ENCODE assay signal across 8 cellular contexts in genomic region chr10:47165711-47166404, GRCh38.
DNase-seq lines count a peak whose midpoint lies in the region; ATAC-seq, FAIRE-seq and TF ChIP-seq lines count a peak whose summit lies in the region.

No MANE protein-coding gene starts in this region.

- no peaks in the 10 kb centered on the region for H4K20me1 ChIP-seq in BLaER1
- no peaks in the 10 kb centered on the region for H4K20me1 ChIP-seq in K562 (replicated peaks; ENCODE audit: control insufficient read depth, insufficient read depth, low read length)
- H4K20me1 ChIP-seq in keratinocyte (ENCODE audit: control insufficient read depth, extremely low read depth, insufficient read depth, low read length): no peaks in the 10 kb centered on the region

- no peaks in the 10 kb centered on the region for H3K9me1 ChIP-seq in K562 (ENCODE audit: control insufficient read depth, insufficient read depth, low read length)
- H3K9me1 ChIP-seq in keratinocyte (ENCODE audit: control insufficient read depth, extremely low read depth, insufficient read depth, low read length): no peaks in the 10 kb centered on the region

- TF ChIP-seq CTCF in K562 (IDR thresholded peaks at IDR 0.05 in 2 of 3, conservative IDR thresholded peaks at IDR 0.05 in 1 of 3; ENCODE audit: insufficient read depth in 2 of 3, low read depth in 1 of 3, low read length in 3 of 3): no peak
- no peak for TF ChIP-seq CTCF in keratinocyte (optimal IDR thresholded peaks at IDR 0.05 in 1 of 3, IDR thresholded peaks at IDR 0.05 in 1 of 3, conservative IDR thresholded peaks at IDR 0.05 in 1 of 3; ENCODE audit: extremely low read depth in 1 of 3, insufficient read depth in 2 of 3, low read length in 3 of 3)
- TF ChIP-seq CTCF in D721Med (IDR thresholded peaks at IDR 0.05; ENCODE audit: insufficient read depth, missing control alignments): no peak

- no peak for FAIRE-seq in K562 (lab: Jason Lieb, UNC)
- no peak for FAIRE-seq in keratinocyte (lab: Jason Lieb, UNC)
- FAIRE-seq in D721Med (lab: Jason Lieb, UNC): no peak

- no peaks in the 10 kb centered on the region for H3K36me3 ChIP-seq in BLaER1
- H3K36me3 ChIP-seq in K562 (ENCODE audit: control insufficient read depth, insufficient read depth, low read length): no peaks in the 10 kb centered on the region
- H3K36me3 ChIP-seq in keratinocyte (ENCODE audit: control insufficient read depth in 2 of 2, extremely low read depth in 1 of 2, insufficient read depth in 2 of 2, low read length in 2 of 2): no peaks in the 10 kb centered on the region

- peak; percentile 74 for ATAC-seq in T-helper 17 cell
- ATAC-seq in K562: peak; percentile 29; the same call in 2 of the 3 replicates

- no peak for TF ChIP-seq RAD21 in K562 (CRISPR knock-in tag; conservative IDR thresholded peaks at IDR 0.05 in 1 of 2, IDR thresholded peaks at IDR 0.05 in 1 of 2)

- intact Hi-C loops in K562 (cut with micrococcal nuclease): no loop called here

- BruUV-seq in K562 (replicated peaks; lab: Mats Ljungman, UMichigan): no TSS peak

- POLR2A ChIA-PET in K562 (lab: Yijun Ruan, JAX): interaction anchor here (0.5 kb wide), 1 partner anchor 16 kb away, joined by 3 read pairs; no protein-coding TSS in a partner anchor

- H3K4me3 ChIP-seq in BLaER1 (peak overlapping the region; percentile 44), K562 (no peak overlapping the region), keratinocyte (ENCODE audit: control insufficient read depth in 2 of 3, extremely low read depth in 1 of 3, insufficient read depth in 2 of 3, low read depth in 1 of 3, low read length in 3 of 3) (peak overlapping the region in 2 of 3 experiments; percentile 25 to 48)

- no peak for TF ChIP-seq POLR2A in K562 (conservative IDR thresholded peaks at IDR 0.05)

- H3K79me2 ChIP-seq in K562 (ENCODE audit: control insufficient read depth, insufficient read depth, low read length): no peaks in the 10 kb centered on the region
- H3K79me2 ChIP-seq in keratinocyte (ENCODE audit: control insufficient read depth, insufficient read depth, low read length): no peaks in the 10 kb centered on the region

- H3K4me2 ChIP-seq in BLaER1 (peak overlapping the region; percentile 76), K562 (ENCODE audit: insufficient read depth, low read length) (no peak overlapping the region), keratinocyte (ENCODE audit: control insufficient read depth, extremely low read depth, insufficient read depth, low read depth, low read length) (peak overlapping the region; percentile 80)

- WGBS in K562 (ENCODE audit: insufficient coverage, low coverage, missing lambda C conversion rate): 18% methylated on average over 26 of the region's 26 CpGs

- peak overlapping the region; percentile 85 for H3K4me3 Mint-ChIP-seq in T-helper 17 cell

- in situ Hi-C loops in K562 (cut with MboI): no loop called here

- H3K27me3 ChIP-seq in BLaER1: no peaks in the 10 kb centered on the region
- H3K27me3 ChIP-seq in K562 (ENCODE audit: control insufficient read depth in 2 of 2, insufficient read depth in 2 of 2, low read length in 2 of 2): peaks cover 2 to 9% of the 10 kb centered on the region in 2 experiments; a peak in 3 of 5 replicates
- no peaks in the 10 kb centered on the region for H3K27me3 ChIP-seq in keratinocyte (ENCODE audit: control insufficient read depth, extremely low read depth, insufficient read depth, low read length)

- H3K9ac ChIP-seq in BLaER1 (no peak overlapping the region), K562 (ENCODE audit: insufficient read depth in 1 of 2, low read depth in 2 of 2, low read length in 2 of 2) (no peak overlapping the region), keratinocyte (ENCODE audit: control insufficient read depth, extremely low read depth, insufficient read depth, low read length) (peak overlapping the region; percentile 60)

- DNase-seq in T-helper 17 cell (peak in 1 of 3 donors; percentile 12), K562 (ENCODE audit: extremely low read depth in 1 of 4, low spot score in 3 of 4) (no peak), keratinocyte (ENCODE audit: low read depth, low spot score) (no peak), D721Med (ENCODE audit: insufficient read length, low spot score) (no peak), HPDE6-E6E7 (ENCODE audit: extremely low spot score) (no peak), NAMALWA (ENCODE audit: low spot score) (no peak)
- DNase-seq in stimulated activated CD4-positive, alpha-beta T cell treated with anti-CD3 and anti-CD28 coated beads, Interleukin-1b, Interleukin-23, amount 100 ng/mL, for 48 hours: peak; percentile 35

- TF ChIP-seq EP300 in K562 (IDR thresholded peaks at IDR 0.05; ENCODE audit: low read length): no peak

- H3K27ac Mint-ChIP-seq in T-helper 17 cell: peak overlapping the region; percentile 91

- CTCF ChIA-PET in K562 (lab: Yijun Ruan, JAX; ENCODE audit: low intra/inter-chr PET ratio): no interaction called here

- peaks cover 11% of the 10 kb centered on the region for H3K4me1 Mint-ChIP-seq in T-helper 17 cell

- no peaks in the 10 kb centered on the region for H3K36me3 Mint-ChIP-seq in T-helper 17 cell (ENCODE audit: low read depth)

- H3K4me1 ChIP-seq in BLaER1: peaks cover 14% of the 10 kb centered on the region
- 0 out of 5 replicates have a peak, but pooled peaks cover 0 to 3% of the 10 kb centered on the region in 2 experiments for H3K4me1 ChIP-seq in K562 (replicated peaks in 1 of 2; ENCODE audit: control insufficient read depth in 2 of 2, insufficient read depth in 2 of 2, low read length in 2 of 2)
- H3K4me1 ChIP-seq in keratinocyte (ENCODE audit: control insufficient read depth, extremely low read depth, insufficient read depth, low read length): peaks cover 31% of the 10 kb centered on the region

- H3K9me3 ChIP-seq in BLaER1 (peaks cover 12% of the 10 kb centered on the region; the same call in 1 of the 2 replicates), T-helper 17 cell (ENCODE audit: control insufficient read depth, low read length, poor library complexity, severe bottlenecking) (no peaks in the 10 kb centered on the region), K562 (replicated peaks; ENCODE audit: control insufficient read depth, insufficient read depth, low read depth, low read length) (no peaks in the 10 kb centered on the region), keratinocyte (ENCODE audit: control insufficient read depth, low read depth, low read length) (no peaks in the 10 kb centered on the region)

- dilution Hi-C loops in keratinocyte (cut with MboI; ENCODE audit: extremely low pct_ligation_motif_present, low sequenced_read_pairs): no loop called here

- H3K27ac ChIP-seq in BLaER1: peak overlapping the region; percentile 65
- H3K27ac ChIP-seq in K562 (ENCODE audit: extremely low read depth, low read depth, low read length): no peak overlapping the region
- H3K27ac ChIP-seq in keratinocyte (ENCODE audit: control insufficient read depth, insufficient read depth, low read length): peak overlapping the region; percentile 22

- peaks cover 9% of the 10 kb centered on the region for H3K27me3 Mint-ChIP-seq in T-helper 17 cell

- H2AFZ ChIP-seq in K562 (ENCODE audit: low read depth, low read length) (peak overlapping the region; percentile 49; the same call in 1 of the 2 replicates), keratinocyte (ENCODE audit: control insufficient read depth, low read length) (peak overlapping the region; percentile 83)

TF ChIP-seq in K562, 482 proteins besides CTCF, POLR2A, EP300 and RAD21:
- TF ChIP-seq ZNF780A (CRISPR knock-in tag; IDR thresholded peaks at IDR 0.05): no peak
- no peak for TF ChIP-seq CBX1 (IDR thresholded peaks at IDR 0.05; ENCODE audit: low read depth)
- peak; percentile 92 for TF ChIP-seq ZKSCAN8 (CRISPR knock-in tag; IDR thresholded peaks at IDR 0.05)
- TF ChIP-seq MAX (CRISPR knock-in tag; IDR thresholded peaks at IDR 0.05): no peak
- TF ChIP-seq U2AF2 (optimal IDR thresholded peaks at IDR 0.05; ENCODE audit: low read depth, low read length): no peak
